8 cellular contexts compared by ENCODE assay signal in genomic region chr4:15681372-15682339, GRCh38. TPM values are rescaled to one million over a fixed set of nuclear protein-coding genes. Genes with fewer than 3 reads are reported as not detected.
DNase-seq lines count a peak whose midpoint lies in the region; ATAC-seq lines count a peak whose summit lies in the region.

TSS of gene FAM200B (plus strand) at chr4:15681827. CDS start at chr4:15686978, 5,151 bp downstream.

- DNase-seq in NCI-H69 (lab: John Stamatoyannopoulos, UW) (peak; percentile 97), cortex of kidney (lab: John Stamatoyannopoulos, UW) (peak; percentile 73), left colon (peak; percentile 97 to 99)
- DNase-seq in activated CD4-positive, alpha-beta T cell treated with anti-CD3 and anti-CD28 coated beads, Interleukin-2, amount 10 ng/mL, durations not matched to agents 7 days and 5 days: peak; percentile 98
- DNase-seq in stimulated activated CD4-positive, alpha-beta T cell treated with anti-CD3 and anti-CD28 coated beads, Interleukin-1b, Interleukin-23, amount 100 ng/mL, for 48 hours: peak; percentile 98

- H3K9ac ChIP-seq in BLaER1: peak within 1 kb of the TSS; percentile 90

- H3K4me1 ChIP-seq in BLaER1: peaks cover 55% of the 10 kb centered on the region

- H3K27ac Mint-ChIP-seq in activated CD4-positive, alpha-beta T cell treated with anti-CD3 and anti-CD28 coated beads, Interleukin-2, amount 10 ng/mL, durations not matched to agents 7 days and 5 days: peak within 1 kb of the TSS; percentile 99

- H3K4me3 Mint-ChIP-seq in activated CD4-positive, alpha-beta T cell treated with anti-CD3 and anti-CD28 coated beads, Interleukin-2, amount 10 ng/mL, durations not matched to agents 7 days and 5 days: peak within 1 kb of the TSS; percentile 94

- CTCF ChIA-PET in activated CD4-positive, alpha-beta T cell treated with anti-CD3 and anti-CD28 coated beads, Interleukin-2, amount 10 ng/mL, durations not matched to agents 7 days and 5 days (lab: Charles Lee): interaction anchor here (0.5 to 1.2 kb wide), 4 partner anchors 12 to 464 kb away, joined by 3 to 10 read pairs (median 4); no protein-coding TSS in a partner anchor

- peak within 1 kb of the TSS; percentile 84 for H3K4me3 ChIP-seq in BLaER1

- peaks cover 41% of the 10 kb centered on the region for H3K4me1 Mint-ChIP-seq in activated CD4-positive, alpha-beta T cell treated with anti-CD3 and anti-CD28 coated beads, Interleukin-2, amount 10 ng/mL, durations not matched to agents 7 days and 5 days

- peaks cover 28% of the 10 kb centered on the region for H3K36me3 ChIP-seq in BLaER1

- no peaks in the 10 kb centered on the region for H3K27me3 Mint-ChIP-seq in activated CD4-positive, alpha-beta T cell treated with anti-CD3 and anti-CD28 coated beads, Interleukin-2, amount 10 ng/mL, durations not matched to agents 7 days and 5 days

- peak within 1 kb of the TSS; percentile 92 for H3K27ac ChIP-seq in BLaER1

- no peaks in the 10 kb centered on the region for H4K20me1 ChIP-seq in BLaER1

- H3K36me3 Mint-ChIP-seq in activated CD4-positive, alpha-beta T cell treated with anti-CD3 and anti-CD28 coated beads, Interleukin-2, amount 10 ng/mL, durations not matched to agents 7 days and 5 days (ENCODE audit: low read depth): peaks cover 42% of the 10 kb centered on the region

- peak within 1 kb of the TSS; percentile 86 for H3K4me2 ChIP-seq in BLaER1

- POLR2A ChIA-PET in activated CD4-positive, alpha-beta T cell treated with anti-CD3 and anti-CD28 coated beads, Interleukin-2, amount 10 ng/mL, durations not matched to agents 7 days and 5 days (lab: Charles Lee): interaction anchor here (0.7 to 1.0 kb wide), 2 partner anchors 22 to 132 kb away, joined by 3 to 4 read pairs; no protein-coding TSS in a partner anchor

- ATAC-seq in GM19328 (IDR thresholded peaks at IDR 0.05; ENCODE audit: unreplicated experiment) (peak; percentile 93), HG03520 (IDR thresholded peaks at IDR 0.05; ENCODE audit: unreplicated experiment) (peak; percentile 94), left colon (peak; percentile 87)

- no peaks in the 10 kb centered on the region for H3K27me3 ChIP-seq in BLaER1

- no peaks in the 10 kb centered on the region for H3K9me3 ChIP-seq in BLaER1

- peaks cover 2% of the 10 kb centered on the region for H3K9me3 Mint-ChIP-seq in activated CD4-positive, alpha-beta T cell treated with anti-CD3 and anti-CD28 coated beads, Interleukin-2, amount 10 ng/mL, durations not matched to agents 7 days and 5 days

- intact Hi-C loops in left colon (cut with DNase I, micrococcal nuclease): no loop called here

RNA-seq across cellular contexts. Expression of gene FAM200B, which starts in this region (rescaled TPM):
- total RNA-seq in activated CD4-positive, alpha-beta T cell treated with anti-CD3 and anti-CD28 coated beads, Interleukin-2, amount 10 ng/mL, durations not matched to agents 7 days and 5 days: 10 to 100 TPM; 15.9 to 24.3 TPM
- total RNA-seq in left colon: 10 to 100 TPM; 33.7 to 33.8 TPM

Comparison
In these comparisons a context has a peak if more than half of its experiments do, and no peak if none do; other contexts are left out.
1. Peak in every context shown above with its lines: DNase-seq, ATAC-seq, H3K4me3 ChIP-seq and H3K27ac ChIP-seq.